In the genomic region with DNA sequence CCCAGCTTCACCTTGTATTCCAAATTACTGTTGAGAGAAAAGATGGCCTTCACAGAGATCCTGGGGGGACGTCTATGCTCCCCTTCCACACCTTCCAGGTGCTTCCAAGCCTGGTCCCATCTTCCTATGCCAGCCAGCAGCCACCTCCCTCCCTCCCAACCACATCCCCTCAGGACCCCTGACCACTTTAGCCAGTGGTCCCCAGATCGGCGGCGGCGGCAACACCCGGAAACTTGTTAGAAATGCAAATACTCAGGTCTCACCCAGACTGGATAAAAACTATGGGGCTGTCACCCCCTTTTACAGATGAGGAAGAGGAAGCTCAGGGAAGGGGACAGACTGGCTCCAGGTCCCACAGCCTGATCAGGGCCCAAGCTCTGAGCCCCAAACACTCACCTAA, we compare ENCODE assay signal across 31 cellular contexts. TPM values are rescaled to one million over a fixed set of nuclear protein-coding genes. Genes with fewer than 3 reads are reported as not detected.
"Had no signal": no experiment of that assay in that cellular context is flagged by ENCODE, and none has a peak within 500 bp of the region (broad histone marks: within the 10 kb centered on the region; RNA-seq: fewer than 3 reads in every experiment).

No MANE protein-coding gene starts in this region.

- H3K9ac ChIP-seq: neural progenitor cell, parathyroid adenoma had no signal

- H3K9me3 Mint-ChIP-seq: natural killer cell treated with Interleukin-12 subunit alpha and Interleukin-12 subunit beta and Interleukin-15 and Interleukin-18, amount 100 ng/mL, for 72 hours; neural progenitor cell; stimulated activated memory B cell treated with anti-CD40 and anti-IgM and Interleukin-4, amounts not matched to agents 10 μg/mL and 1 μg/mL and 100 μg/mL, for 72 hours; stimulated activated naive CD8-positive, alpha-beta T cell treated with anti-CD3 and anti-CD28 coated beads, Interleukin-15, amount 100 ng/mL, for 72 hours; type B pancreatic cell had no signal

- H3K27ac ChIP-seq: neural progenitor cell, ovary, parathyroid adenoma, psoas muscle, right lobe of liver, sigmoid colon, suprapubic skin, testis, tibial artery, transverse colon, upper lobe of right lung, uterus had no signal

- H3K27me3 ChIP-seq: neural progenitor cell, ovary, right lobe of liver, sigmoid colon, suprapubic skin, testis, tibial artery, transverse colon, upper lobe of right lung, uterus had no signal

- H3K4me1 ChIP-seq: parathyroid adenoma, psoas muscle, right lobe of liver, sigmoid colon, suprapubic skin, testis, tibial artery, transverse colon, upper lobe of right lung, uterus had no signal

- H3K27me3 Mint-ChIP-seq: naive B cell; progenitor cell of endocrine pancreas; stimulated activated naive CD8-positive, alpha-beta T cell treated with anti-CD3 and anti-CD28 coated beads, Interleukin-15, amount 100 ng/mL, for 72 hours; type B pancreatic cell had no signal

- H3K4me1 Mint-ChIP-seq: stimulated activated memory B cell treated with anti-CD40 and anti-IgM and Interleukin-4, amounts not matched to agents 10 μg/mL and 1 μg/mL and 100 μg/mL, for 72 hours had no signal

- H3K4me3 Mint-ChIP-seq: naive B cell; naive thymus-derived CD8-positive, alpha-beta T cell; natural killer cell treated with Interleukin-12 subunit alpha and Interleukin-12 subunit beta and Interleukin-15 and Interleukin-18, amount 100 ng/mL, for 72 hours; nephron progenitor cell; stimulated activated memory B cell treated with anti-CD40 and anti-IgM and Interleukin-4, amounts not matched to agents 10 μg/mL and 1 μg/mL and 100 μg/mL, for 72 hours; stimulated activated naive CD8-positive, alpha-beta T cell treated with anti-CD3 and anti-CD28 coated beads, Interleukin-15, amount 100 ng/mL, for 72 hours; type B pancreatic cell had no signal

- H3K36me3 Mint-ChIP-seq: naive B cell; naive thymus-derived CD8-positive, alpha-beta T cell; natural killer cell treated with Interleukin-12 subunit alpha and Interleukin-12 subunit beta and Interleukin-15 and Interleukin-18, amount 100 ng/mL, for 72 hours; neural progenitor cell; stimulated activated memory B cell treated with anti-CD40 and anti-IgM and Interleukin-4, amounts not matched to agents 10 μg/mL and 1 μg/mL and 100 μg/mL, for 72 hours had no signal

- FAIRE-seq: small intestine had no signal

- H3K4me3 ChIP-seq: neural progenitor cell, ovary, psoas muscle, right lobe of liver, sigmoid colon, suprapubic skin, tibial artery, transverse colon, upper lobe of right lung, uterus had no signal

- H3K27ac Mint-ChIP-seq: naive B cell; natural killer cell treated with Interleukin-12 subunit alpha and Interleukin-12 subunit beta and Interleukin-15 and Interleukin-18, amount 100 ng/mL, for 72 hours; nephron progenitor cell; neural progenitor cell; progenitor cell of endocrine pancreas; stimulated activated memory B cell treated with anti-CD40 and anti-IgM and Interleukin-4, amounts not matched to agents 10 μg/mL and 1 μg/mL and 100 μg/mL, for 72 hours; stimulated activated naive CD8-positive, alpha-beta T cell treated with anti-CD3 and anti-CD28 coated beads, Interleukin-15, amount 100 ng/mL, for 72 hours; type B pancreatic cell had no signal

- H3K9me3 ChIP-seq: ovary, psoas muscle, right lobe of liver, sigmoid colon, suprapubic skin, testis, tibial artery, transverse colon, upper lobe of right lung, uterus had no signal

- H3K36me3 ChIP-seq: neural progenitor cell, ovary, right lobe of liver, sigmoid colon, suprapubic skin, tibial artery, transverse colon, upper lobe of right lung, uterus had no signal

- DNase-seq: naive B cell; naive thymus-derived CD8-positive, alpha-beta T cell; nephron progenitor cell; ovary; psoas muscle; right cardiac atrium; right lobe of liver; sigmoid colon; small intestine; stimulated activated CD4-positive, alpha-beta T cell treated with anti-CD3 and anti-CD28 coated beads, Interleukin-15, amount 100 ng/mL, for 24 hours; stimulated activated CD4-positive, alpha-beta T cell treated with anti-CD3 and anti-CD28 coated beads, Interleukin-2, amount 100 ng/mL, for 24 hours; stimulated activated CD4-positive, alpha-beta T cell treated with anti-CD3 and anti-CD28 coated beads, Interleukin-2, amount 100 ng/mL, for 48 hours; stimulated activated CD4-positive, alpha-beta T cell treated with anti-CD3 and anti-CD28 coated beads, Interleukin-4, amount 100 ng/mL, for 24 hours; stimulated activated naive CD4-positive, alpha-beta T cell; stimulated activated naive CD8-positive, alpha-beta T cell treated with anti-CD3 and anti-CD28 coated beads, Interleukin-15, amount 100 ng/mL, for 72 hours; stimulated activated naive CD8-positive, alpha-beta T cell treated with anti-CD3 and anti-CD28 coated beads, Interleukin-15, Interleukin-2, amounts not matched to agents 100 U/mL and 50 U/mL, for 24 hours; substantia nigra; testis; tibial artery; transverse colon; upper lobe of right lung; uterus had no signal

RNA-seq across cellular contexts. Expression of gene PRSS50, which starts 38.0 kb away (rescaled TPM):
- total RNA-seq: naive thymus-derived CD8-positive, alpha-beta T cell; natural killer cell treated with Interleukin-12 subunit alpha and Interleukin-12 subunit beta and Interleukin-15 and Interleukin-18, amount 100 ng/mL, for 72 hours; renal cortical epithelial cell; skeletal muscle tissue; suprapubic skin had no signal

RNA-seq across cellular contexts. Expression of gene TMIE, which starts 54.5 kb away (rescaled TPM):
- total RNA-seq: natural killer cell treated with Interleukin-12 subunit alpha and Interleukin-12 subunit beta and Interleukin-15 and Interleukin-18, amount 100 ng/mL, for 72 hours; transverse colon had no signal
